In the genomic region with DNA sequence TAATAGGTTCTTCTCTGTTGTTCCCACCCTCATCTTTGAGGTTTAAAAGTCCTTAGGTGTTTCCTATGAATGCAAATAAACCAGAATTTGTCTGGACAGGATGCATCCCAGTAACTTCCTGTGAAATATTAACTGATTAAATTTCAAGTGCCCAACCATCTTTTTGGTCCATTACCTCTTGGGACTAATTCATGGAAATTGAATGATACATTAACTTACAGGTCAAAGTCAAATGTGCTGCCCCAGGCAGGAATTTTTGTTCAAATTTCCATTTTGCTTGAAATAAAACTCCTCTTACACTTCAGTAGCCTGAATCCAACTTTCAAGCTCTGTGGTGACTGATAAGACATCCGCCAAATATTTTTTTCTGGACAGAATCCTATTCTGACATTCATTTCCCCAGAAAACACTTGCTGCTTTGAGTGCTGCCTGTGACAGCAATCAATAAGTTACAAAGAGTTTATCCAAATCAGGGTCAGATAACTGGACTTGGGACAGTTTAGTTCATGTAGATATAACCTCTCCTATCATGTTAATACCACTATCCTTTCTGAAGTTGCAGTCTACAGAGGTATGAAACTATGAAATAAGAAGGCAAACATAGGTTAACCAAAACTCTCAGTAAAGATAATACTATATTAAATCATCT, we compare ENCODE assay signal across 19 cellular contexts.
DNase-seq lines count a peak whose midpoint lies in the region; ATAC-seq, FAIRE-seq and TF ChIP-seq lines count a peak whose summit lies in the region.
"Had no signal": no experiment of that assay in that cellular context is flagged by ENCODE, and none has a peak within 500 bp of the region (broad histone marks: within the 10 kb centered on the region; RNA-seq: fewer than 3 reads in every experiment).

No MANE protein-coding gene starts in this region.

- intact Hi-C loops in kidney (cut with DNase I), result no loop called here
- intact Hi-C loops in right lobe of liver (cut with DNase I), result no loop called here

- H3K9me3 ChIP-seq in kidney (ENCODE audit: control insufficient read depth in 1 of 2, low read length in 2 of 2) (no peaks in the 10 kb centered on the region), right lobe of liver (no peaks in the 10 kb centered on the region), H9 (ENCODE audit: control insufficient read depth, low read depth, low read length) (no peaks in the 10 kb centered on the region)
- H3K9me3 ChIP-seq: BE2C had no signal

- H3K9ac ChIP-seq in kidney (ENCODE audit: low read length in 2 of 2), result peak overlapping the region in 1 of 2 donors; percentile 34
- no peak overlapping the region for H3K9ac ChIP-seq in H9 (ENCODE audit: extremely low read depth, insufficient read length, low read length)

- no peaks in the 10 kb centered on the region for H3K79me2 ChIP-seq in H9 (ENCODE audit: insufficient read depth, low read length)

- peaks cover 8 to 9% of the 10 kb centered on the region in 2 experiments; a peak in 4 of 5 replicates for H3K9me3 Mint-ChIP-seq in H9

- H2BK20ac ChIP-seq in H9 (ENCODE audit: low read depth, low read length, poor library complexity, severe bottlenecking), result no peak overlapping the region

- no peak overlapping the region for H3K14ac ChIP-seq in H9 (ENCODE audit: insufficient read depth, low read length)

- no peak overlapping the region for H2BK15ac ChIP-seq in H9 (ENCODE audit: low read depth, low read length)

- no peak overlapping the region for H2BK12ac ChIP-seq in H9 (ENCODE audit: insufficient read length, low read depth, low read length)

- DNase-seq in RCC 7860 (ENCODE audit: low spot score) (peak; percentile 31), kidney (no peak), right lobe of liver (no peak), NCI-H187 (lab: John Stamatoyannopoulos, UW) (no peak), NCI-H774 (lab: John Stamatoyannopoulos, UW) (no peak), H9 (no peak)
- DNase-seq in activated naive CD4-positive, alpha-beta T cell treated with Interleukin-2 at 50 U/mL for 16 hours, result no peak
- DNase-seq: BE2C; CD4-positive, alpha-beta memory T cell; DMS153; DMS79 treated with DMSO at 0.1 percent for 48 hours; EL; H7 had no signal

- no peak overlapping the region for H4K8ac ChIP-seq in H9 (replicated peaks; ENCODE audit: insufficient read length, low read depth, low read length)

- no peaks in the 10 kb centered on the region for H3K27me3 ChIP-seq in right lobe of liver
- H3K27me3 ChIP-seq in H9 (ENCODE audit: insufficient read depth, low read length), result no peaks in the 10 kb centered on the region
- H3K27me3 ChIP-seq: BE2C had no signal

- no peak overlapping the region for H3K4me2 ChIP-seq in H9 (ENCODE audit: insufficient read depth, insufficient read length, low read length)
- H3K4me2 ChIP-seq: GM23338 had no signal

- H2AK5ac ChIP-seq in H9 (ENCODE audit: insufficient read length, low read length), result no peak overlapping the region

- FAIRE-seq in RCC 7860 (lab: Jason Lieb, UNC), result peak; percentile 99
- peak; percentile 88 for FAIRE-seq in kidney (lab: Jason Lieb, UNC)
- FAIRE-seq: A204.1, D721Med, G401.6, GM12891 had no signal

- no peak overlapping the region for H3K56ac ChIP-seq in H9 (ENCODE audit: insufficient read length, low read depth, low read length)

- no peaks in the 10 kb centered on the region for H3K79me1 ChIP-seq in H9 (ENCODE audit: insufficient read depth, low read depth, low read length, poor library complexity, severe bottlenecking)

- H3K36me3 ChIP-seq in kidney (ENCODE audit: control insufficient read depth in 1 of 2, insufficient read depth in 2 of 2, low read length in 2 of 2) (no peaks in the 10 kb centered on the region), right lobe of liver (no peaks in the 10 kb centered on the region)
- H3K36me3 ChIP-seq: BE2C had no signal

- no peak overlapping the region for H3K4me3 Mint-ChIP-seq in H9
- H3K4me3 Mint-ChIP-seq: CD4-positive, alpha-beta memory T cell; GM23338 had no signal

- no peak for TF ChIP-seq POLR2A in right lobe of liver (IDR thresholded peaks at IDR 0.05)

- no peak overlapping the region for H3K23ac ChIP-seq in H9 (ENCODE audit: insufficient read length, low read depth, low read length)

- H3K27ac ChIP-seq in kidney (ENCODE audit: low read depth in 2 of 2, low read length in 2 of 2) (peak overlapping the region; percentile 53 to 74), right lobe of liver (peak overlapping the region in 2 of 3 donors; percentile 48 to 76), H9 (ENCODE audit: insufficient read length, low read depth, low read length) (no peak overlapping the region)
- H3K27ac ChIP-seq: C4-2B had no signal

- no peak overlapping the region for H3T11ph ChIP-seq in H9 (ENCODE audit: low read length)

- H3K4me1 Mint-ChIP-seq in H9, result no peaks in the 10 kb centered on the region
- H3K4me1 Mint-ChIP-seq: CD4-positive, alpha-beta memory T cell; GM23338 had no signal

- no peak overlapping the region for H3K4ac ChIP-seq in H9 (ENCODE audit: low read depth, low read length)

- peak; percentile 89 to 96 (median 94) for ATAC-seq in right lobe of liver
- ATAC-seq: GM23338 had no signal

- no peaks in the 10 kb centered on the region for H3K27me3 Mint-ChIP-seq in H9 (ENCODE audit: low read depth)
- H3K27me3 Mint-ChIP-seq: CD4-positive, alpha-beta memory T cell had no signal

- H4K20me1 ChIP-seq in H9 (ENCODE audit: control insufficient read depth, insufficient read depth, insufficient read length), result no peaks in the 10 kb centered on the region

- H4K91ac ChIP-seq in H9 (ENCODE audit: insufficient read length, low read depth, low read length), result no peak overlapping the region

- TF ChIP-seq CTCF in kidney (IDR thresholded peaks at IDR 0.05; ENCODE audit: borderline replicate concordance, extremely low read depth, insufficient read depth) (no peak), right lobe of liver (IDR thresholded peaks at IDR 0.05) (no peak), H9 (conservative IDR thresholded peaks at IDR 0.05) (no peak)

- no peak overlapping the region for H2BK120ac ChIP-seq in H9 (ENCODE audit: low read depth, low read length, poor library complexity, severe bottlenecking)

- no peak overlapping the region for H3K18ac ChIP-seq in H9 (ENCODE audit: insufficient read length, low read depth, low read length)

- H4K5ac ChIP-seq in H9 (ENCODE audit: insufficient read length, low read depth, low read length), result no peak overlapping the region

- H3K23me2 ChIP-seq in H9 (ENCODE audit: insufficient read length, low read depth, low read length, poor library complexity, severe bottlenecking), result no peaks in the 10 kb centered on the region

- peaks cover 0 to 4% (median 2%) of the 10 kb centered on the region in 3 experiments; a peak in 2 of 7 replicates for H3K36me3 Mint-ChIP-seq in H9 (ENCODE audit: insufficient read depth in 1 of 3, low read depth in 3 of 3)
- H3K36me3 Mint-ChIP-seq: CD4-positive, alpha-beta memory T cell had no signal

- 17% methylated on average over 1 of the region's 1 CpG for WGBS in right lobe of liver (ENCODE audit: insufficient coverage, low coverage, low lambda C conversion rate, missing lambda C conversion rate)
- WGBS in H9 (ENCODE audit: extremely low coverage, insufficient read length, low lambda C conversion rate), result no CpG with 5 or more reads among the region's 1 CpG

- H3K4me1 ChIP-seq in kidney (ENCODE audit: control insufficient read depth in 1 of 2, insufficient read depth in 1 of 2, low read depth in 1 of 2, low read length in 2 of 2), result peaks cover 2 to 9% of the 10 kb centered on the region in 2 donors
- H3K4me1 ChIP-seq in right lobe of liver, result peaks cover 0 to 29% (median 5%) of the 10 kb centered on the region in 4 donors
- H3K4me1 ChIP-seq in H9 (ENCODE audit: insufficient read depth, low read length), result no peaks in the 10 kb centered on the region

- H3K4me3 ChIP-seq in kidney (ENCODE audit: low read length in 2 of 2) (peak overlapping the region; percentile 59 to 80), right lobe of liver (peak overlapping the region; percentile 1 to 60 (median 28))
- H3K4me3 ChIP-seq: GM23338 had no signal

- H2BK5ac ChIP-seq in H9 (ENCODE audit: insufficient read length, low read length), result no peak overlapping the region

- H2AFZ ChIP-seq in H9 (ENCODE audit: low read length), result no peak overlapping the region
- H2AFZ ChIP-seq: GM23338 had no signal

- H3K27ac Mint-ChIP-seq in H9, result no peak overlapping the region
- H3K27ac Mint-ChIP-seq: CD4-positive, alpha-beta memory T cell; GM23338 had no signal
